Comparison of ENCODE assay signal across 8 cellular contexts in genomic region chr13:20525601-20526544, GRCh38. TPM values are rescaled to one million over a fixed set of nuclear protein-coding genes. Genes with fewer than 3 reads are reported as not detected.
A peak's percentile ranks its signal among the peaks of the same experiment; 100 is the strongest.
DNase-seq lines count a peak whose midpoint lies in the region; ATAC-seq and TF ChIP-seq lines count a peak whose summit lies in the region.

CRYL1 (minus strand) TSS chr13:20525857; CDS start chr13:20525794, 63 bp downstream.

- in situ Hi-C loops in ACHN (cut with HindIII; ENCODE audit: low pct_ligation_motif_present, low pct_unique_long_range_greater_than_20kb, low sequenced_read_pairs): no loop called here

- no peaks in the 10 kb centered on the region for H3K9me3 ChIP-seq in liver (ENCODE audit: control insufficient read depth in 4 of 4, low read length in 3 of 4)

- peaks cover 6 to 28% (median 25%) of the 10 kb centered on the region in 4 donors for H3K4me1 ChIP-seq in liver (ENCODE audit: control insufficient read depth in 4 of 4, insufficient read depth in 4 of 4, low read length in 3 of 4)

- H3K9ac ChIP-seq in liver (ENCODE audit: low read depth in 1 of 2, low read length in 2 of 2): peak within 1 kb of the TSS; percentile 95 to 97

- WGBS in liver: 1% methylated on average over 89 of the region's 89 CpGs

- H3K27ac ChIP-seq in liver (ENCODE audit: low read depth in 1 of 2, low read length in 2 of 2): peak within 1 kb of the TSS; percentile 92 to 96

- TF ChIP-seq CTCF in liver (IDR thresholded peaks at IDR 0.05; ENCODE audit: low read depth, low read length, missing input control): no peak

- TF ChIP-seq RAD21 in liver (IDR thresholded peaks at IDR 0.05): peak; percentile 33 to 53

- H3K36me3 ChIP-seq in liver (ENCODE audit: control insufficient read depth in 4 of 4, insufficient read depth in 3 of 4, low read depth in 1 of 4, low read length in 3 of 4): no peaks in the 10 kb centered on the region

- peak; percentile 76 for ATAC-seq in GM18907 (IDR thresholded peaks at IDR 0.05; ENCODE audit: unreplicated experiment)
- peak; percentile 76 for ATAC-seq in HG03159 (IDR thresholded peaks at IDR 0.05; ENCODE audit: unreplicated experiment)

- peak within 1 kb of the TSS; percentile 90 to 96 (median 94) for H3K4me3 ChIP-seq in liver (ENCODE audit: low read depth in 1 of 3, low read length in 3 of 3)

- DNase-seq in ACHN (peak; percentile 56), NCI-H526 treated with DMSO at 0.1 percent for 48 hours (lab: John Stamatoyannopoulos, UW) (peak; percentile 81), dermis blood vessel endothelial cell (peak; percentile 87)
- DNase-seq in activated CD4-positive, alpha-beta T cell treated with anti-CD3 and anti-CD28 coated beads, Interleukin-2, amount 50 U/mL, for 24 hours (ENCODE audit: low read depth in 1 of 2, low spot score in 1 of 2): peak; percentile 40 to 44
- peak; percentile 75 for DNase-seq in stimulated activated CD4-positive, alpha-beta T cell treated with anti-CD3 and anti-CD28 coated beads, Interleukin-4, amount 100 ng/mL, for 1 hour

- no peaks in the 10 kb centered on the region for H3K27me3 ChIP-seq in liver (ENCODE audit: control insufficient read depth in 4 of 4, insufficient read depth in 4 of 4, low read length in 3 of 4)

TF ChIP-seq in liver, 16 proteins besides CTCF, POLR2A, EP300 and RAD21:
- TF ChIP-seq EGR1 (IDR thresholded peaks at IDR 0.05; ENCODE audit: low read depth in 2 of 2): no peak
- TF ChIP-seq FOXA2 (IDR thresholded peaks at IDR 0.05): no peak
- TF ChIP-seq JUND (IDR thresholded peaks at IDR 0.05): no peak
- TF ChIP-seq FOXA1 (IDR thresholded peaks at IDR 0.05): no peak
- peak; percentile 27 for TF ChIP-seq TAF1 (conservative IDR thresholded peaks at IDR 0.05)
- TF ChIP-seq ZBTB33 (IDR thresholded peaks at IDR 0.05): no peak
- peak; percentile 84 for TF ChIP-seq REST (IDR thresholded peaks at IDR 0.05)
- TF ChIP-seq HNF4G (IDR thresholded peaks at IDR 0.05): no peak
- peak; percentile 14 to 22 for TF ChIP-seq HNF4A (conservative IDR thresholded peaks at IDR 0.05)
- peak; percentile 47 for TF ChIP-seq SP1 (IDR thresholded peaks at IDR 0.05)
- TF ChIP-seq RXRA (IDR thresholded peaks at IDR 0.05): peak in 1 of 2 donors; percentile 36
- TF ChIP-seq ATF3 (IDR thresholded peaks at IDR 0.05): no peak
- TF ChIP-seq YY1 (IDR thresholded peaks at IDR 0.05): peak; percentile 68
- TF ChIP-seq MAX (IDR thresholded peaks at IDR 0.05): peak; percentile 66
- TF ChIP-seq NR2F2 (IDR thresholded peaks at IDR 0.05): peak; percentile 67
- peak in 1 of 2 donors; percentile 37 for TF ChIP-seq GABPA (IDR thresholded peaks at IDR 0.05 in 1 of 2, conservative IDR thresholded peaks at IDR 0.05 in 1 of 2)

RNA-seq across cellular contexts. Expression of gene CRYL1, which starts in this region (rescaled TPM):
- total RNA-seq in dermis blood vessel endothelial cell (26.9 and 48.5 TPM in 2 replicates), liver (100 to 1,000 TPM in 1 of 2 donors, 10 to 100 TPM in 1; 87.8 to 179 TPM)
- 100 to 1,000 TPM; 162 to 174 TPM for polyA plus RNA-seq in liver

Comparison
In these comparisons a context has a peak if more than half of its experiments do, and no peak if none do; other contexts are left out.
1. Peak in every context shown above with its lines: DNase-seq, ATAC-seq, H3K4me3 ChIP-seq and H3K27ac ChIP-seq.